ENCODE assay signal across 29 cellular contexts in genomic region chr20:53512076-53512475, GRCh38.
"Had no signal": no experiment of that assay in that cellular context is flagged by ENCODE, and none has a peak within 500 bp of the region (broad histone marks: within the 10 kb centered on the region; RNA-seq: fewer than 3 reads in every experiment).

No MANE protein-coding gene starts in this region.

- H3K27ac ChIP-seq: neutrophil, ovary, parathyroid adenoma, psoas muscle, right lobe of liver, sigmoid colon, stomach, thoracic aorta, thyroid gland, tibial nerve, upper lobe of left lung, uterus had no signal

- H3K4me3 ChIP-seq: ovary, psoas muscle, right lobe of liver, sigmoid colon, stomach, thoracic aorta, thyroid gland, tibial nerve, upper lobe of left lung, uterus had no signal

- H3K27ac Mint-ChIP-seq: naive thymus-derived CD8-positive, alpha-beta T cell; natural killer cell treated with Interleukin-12 subunit alpha and Interleukin-12 subunit beta and Interleukin-15 and Interleukin-18, amount 100 ng/mL, for 72 hours; nephron progenitor cell; progenitor cell of endocrine pancreas; stimulated activated effector memory CD8-positive, alpha-beta T cell treated with anti-CD3 and anti-CD28 coated beads, Interleukin-12 subunit alpha, Interleukin-12 subunit beta, amount 100 ng/mL, for 72 hours; stimulated activated naive B cell treated with anti-CD40 and anti-IgM and Interleukin-4, amounts not matched to agents 10 μg/mL and 1 μg/mL and 100 μg/mL, for 72 hours; stimulated activated naive CD8-positive, alpha-beta T cell treated with anti-CD3 and anti-CD28 coated beads, Interleukin-15, Interleukin-2, amounts not matched to agents 100 ng/mL and 50 ng/mL, for 24 hours had no signal

- H3K27me3 ChIP-seq: neutrophil, ovary, right lobe of liver, sigmoid colon, stomach, thyroid gland, tibial nerve, upper lobe of left lung, uterus had no signal

- H3K36me3 Mint-ChIP-seq: naive thymus-derived CD8-positive, alpha-beta T cell; natural killer cell treated with Interleukin-12 subunit alpha and Interleukin-12 subunit beta and Interleukin-15 and Interleukin-18, amount 100 ng/mL, for 72 hours; stimulated activated effector memory CD8-positive, alpha-beta T cell treated with anti-CD3 and anti-CD28 coated beads, Interleukin-12 subunit alpha, Interleukin-12 subunit beta, amount 100 ng/mL, for 72 hours; stimulated activated naive B cell treated with anti-CD40 and anti-IgM and Interleukin-4, amounts not matched to agents 10 μg/mL and 1 μg/mL and 100 μg/mL, for 72 hours had no signal

- H3K4me1 ChIP-seq: parathyroid adenoma, psoas muscle, right lobe of liver, sigmoid colon, stomach, thyroid gland, tibial nerve, upper lobe of left lung, uterus had no signal

- H3K36me3 ChIP-seq: neutrophil, ovary, right lobe of liver, sigmoid colon, stomach, thoracic aorta, thyroid gland, tibial nerve, upper lobe of left lung, uterus had no signal

- DNase-seq: naive thymus-derived CD8-positive, alpha-beta T cell; nephron progenitor cell; nucleus accumbens; ovary; psoas muscle; right cardiac atrium; right lobe of liver; sigmoid colon; small intestine; stimulated activated CD4-positive, alpha-beta T cell treated with anti-CD3 and anti-CD28 coated beads, Interleukin-15, amount 100 ng/mL, for 24 hours; stimulated activated CD4-positive, alpha-beta T cell treated with anti-CD3 and anti-CD28 coated beads, Interleukin-2, amount 100 ng/mL, for 24 hours; stimulated activated CD4-positive, alpha-beta T cell treated with anti-CD3 and anti-CD28 coated beads, Interleukin-2, amount 100 ng/mL, for 48 hours; stimulated activated CD4-positive, alpha-beta T cell treated with anti-CD3 and anti-CD28 coated beads, Interleukin-4, amount 100 ng/mL, for 24 hours; stimulated activated naive B cell treated with anti-CD40 and anti-IgM and Interleukin-4, amounts not matched to agents 10 μg/mL and 1 μg/mL and 100 μg/mL, for 72 hours; stimulated activated naive CD4-positive, alpha-beta T cell treated with Interleukin-2 at 50 U/mL for 16 hours; stomach; thyroid gland; trophoblast cell; upper lobe of left lung; uterus had no signal

- H3K4me3 Mint-ChIP-seq: naive thymus-derived CD8-positive, alpha-beta T cell; natural killer cell treated with Interleukin-12 subunit alpha and Interleukin-12 subunit beta and Interleukin-15 and Interleukin-18, amount 100 ng/mL, for 72 hours; nephron progenitor cell; neural crest cell; stimulated activated effector memory CD8-positive, alpha-beta T cell treated with anti-CD3 and anti-CD28 coated beads, Interleukin-12 subunit alpha, Interleukin-12 subunit beta, amount 100 ng/mL, for 72 hours; stimulated activated naive B cell treated with anti-CD40 and anti-IgM and Interleukin-4, amounts not matched to agents 10 μg/mL and 1 μg/mL and 100 μg/mL, for 72 hours; stimulated activated naive CD8-positive, alpha-beta T cell treated with anti-CD3 and anti-CD28 coated beads, Interleukin-15, Interleukin-2, amounts not matched to agents 100 ng/mL and 50 ng/mL, for 24 hours had no signal

- H3K27me3 Mint-ChIP-seq: natural killer cell treated with Interleukin-12 subunit alpha and Interleukin-12 subunit beta and Interleukin-15 and Interleukin-18, amount 100 ng/mL, for 72 hours; progenitor cell of endocrine pancreas; stimulated activated naive CD8-positive, alpha-beta T cell treated with anti-CD3 and anti-CD28 coated beads, Interleukin-15, Interleukin-2, amounts not matched to agents 100 ng/mL and 50 ng/mL, for 24 hours had no signal

- ATAC-seq: naive thymus-derived CD8-positive, alpha-beta T cell; natural killer cell treated with Interleukin-12 subunit alpha and Interleukin-12 subunit beta and Interleukin-15 and Interleukin-18, amount 100 ng/mL, for 72 hours; psoas muscle; right cardiac atrium; right lobe of liver; stimulated activated effector memory CD8-positive, alpha-beta T cell treated with anti-CD3 and anti-CD28 coated beads, Interleukin-12 subunit alpha, Interleukin-12 subunit beta, amount 100 ng/mL, for 72 hours; stimulated activated naive B cell treated with anti-CD40 and anti-IgM and Interleukin-4, amounts not matched to agents 10 μg/mL and 1 μg/mL and 100 μg/mL, for 72 hours had no signal

- H3K4me1 Mint-ChIP-seq: naive thymus-derived CD8-positive, alpha-beta T cell; neural crest cell; stimulated activated effector memory CD8-positive, alpha-beta T cell treated with anti-CD3 and anti-CD28 coated beads, Interleukin-12 subunit alpha, Interleukin-12 subunit beta, amount 100 ng/mL, for 72 hours; stimulated activated naive B cell treated with anti-CD40 and anti-IgM and Interleukin-4, amounts not matched to agents 10 μg/mL and 1 μg/mL and 100 μg/mL, for 72 hours had no signal

- H3K9me3 Mint-ChIP-seq: natural killer cell treated with Interleukin-12 subunit alpha and Interleukin-12 subunit beta and Interleukin-15 and Interleukin-18, amount 100 ng/mL, for 72 hours; neural crest cell; stimulated activated effector memory CD8-positive, alpha-beta T cell treated with anti-CD3 and anti-CD28 coated beads, Interleukin-12 subunit alpha, Interleukin-12 subunit beta, amount 100 ng/mL, for 72 hours; stimulated activated naive CD8-positive, alpha-beta T cell treated with anti-CD3 and anti-CD28 coated beads, Interleukin-15, Interleukin-2, amounts not matched to agents 100 ng/mL and 50 ng/mL, for 24 hours had no signal

- H3K9me3 ChIP-seq: neutrophil, ovary, psoas muscle, right lobe of liver, sigmoid colon, thoracic aorta, thyroid gland, tibial nerve, upper lobe of left lung, uterus had no signal
